15 cellular contexts compared by ENCODE assay signal in the genomic region with DNA sequence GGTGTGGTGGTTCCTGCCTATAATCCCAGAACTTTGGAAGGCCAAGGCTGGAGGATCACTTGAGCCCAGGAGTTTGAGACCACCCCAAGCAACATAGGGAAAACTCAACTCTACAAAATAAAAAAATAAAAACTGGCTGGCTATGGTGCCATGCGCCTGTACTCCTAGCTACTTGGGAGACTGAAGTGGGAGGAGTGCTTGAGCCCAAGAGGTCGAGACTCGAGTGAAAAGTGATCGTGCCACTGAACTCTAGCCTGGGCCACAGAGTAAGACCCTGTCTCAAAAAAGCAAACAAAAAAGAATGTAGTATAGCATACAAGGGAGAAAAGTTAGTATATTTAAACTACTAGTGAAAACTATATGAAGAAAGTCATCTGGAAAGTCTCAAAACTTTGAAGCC.
A peak's percentile ranks its signal among the peaks of the same experiment; 100 is the strongest.
DNase-seq lines count a peak whose midpoint lies in the region; ATAC-seq, FAIRE-seq and TF ChIP-seq lines count a peak whose summit lies in the region.
"Had no signal": no experiment of that assay in that cellular context is flagged by ENCODE, and none has a peak within 500 bp of the region (broad histone marks: within the 10 kb centered on the region; RNA-seq: fewer than 3 reads in every experiment).

No MANE protein-coding gene starts in this region.

- no peaks in the 10 kb centered on the region for H3K27me3 ChIP-seq in CD4-positive, alpha-beta T cell (ENCODE audit: control insufficient read depth, insufficient read depth, low read length)
- no peaks in the 10 kb centered on the region for H3K27me3 ChIP-seq in GM23338 (ENCODE audit: insufficient read depth)
- H3K27me3 ChIP-seq in K562 (ENCODE audit: control insufficient read depth in 2 of 2, insufficient read depth in 2 of 2, low read length in 2 of 2) = no peaks in the 10 kb centered on the region
- no peaks in the 10 kb centered on the region for H3K27me3 ChIP-seq in Caco-2 (replicated peaks; ENCODE audit: control insufficient read depth, insufficient read depth, low read length)
- H3K27me3 ChIP-seq: MG63 had no signal

- ATAC-seq in CD4-positive, alpha-beta T cell (ENCODE audit: poor library complexity) = no peak
- ATAC-seq in GM23338 (peak; percentile 37; the same call in 1 of the 3 replicates), K562 (peak; percentile 70)
- no peak for ATAC-seq in naive thymus-derived CD8-positive, alpha-beta T cell

- no peaks in the 10 kb centered on the region for H3K36me3 ChIP-seq in GM23338 (ENCODE audit: insufficient read depth)
- H3K36me3 ChIP-seq in K562 (ENCODE audit: control insufficient read depth, insufficient read depth, low read length) = peaks cover 29% of the 10 kb centered on the region; the same call in 2 of the 3 replicates
- peaks cover 2% of the 10 kb centered on the region; the same call in 1 of the 2 replicates for H3K36me3 ChIP-seq in Caco-2 (ENCODE audit: control insufficient read depth, insufficient read depth, low read length)

- POLR2A ChIA-PET in CD4-positive, alpha-beta T cell (lab: Charles Lee) = interaction anchor here (0.7 to 1.2 kb wide), 3 partner anchors 10 to 132 kb away, joined by 3 read pairs; partner anchors contain the start of gene TOMM20
- POLR2A ChIA-PET in K562 (lab: Yijun Ruan, JAX) = interaction anchor here (0.7 to 1.1 kb wide), 4 partner anchors 12 to 71 kb away, joined by 3 read pairs; no protein-coding TSS in a partner anchor
- POLR2A ChIA-PET in naive thymus-derived CD8-positive, alpha-beta T cell (lab: Charles Lee) = no interaction called here
- POLR2A ChIA-PET in Caco-2 (lab: Charles Lee) = no interaction called here

- H3K9me3 ChIP-seq in CD4-positive, alpha-beta T cell (ENCODE audit: control insufficient read depth, low read length) = no peaks in the 10 kb centered on the region
- H3K9me3 ChIP-seq in K562 (replicated peaks; ENCODE audit: control insufficient read depth, insufficient read depth, low read depth, low read length) (no peaks in the 10 kb centered on the region), Caco-2 (no peaks in the 10 kb centered on the region)
- H3K9me3 ChIP-seq: MG63 had no signal

- H4K20me1 ChIP-seq in GM23338 (replicated peaks; ENCODE audit: insufficient read depth) = peaks cover 30% of the 10 kb centered on the region
- H4K20me1 ChIP-seq in K562 (replicated peaks; ENCODE audit: control insufficient read depth, insufficient read depth, low read length) = no peaks in the 10 kb centered on the region

- no peaks in the 10 kb centered on the region for H3K27me3 Mint-ChIP-seq in CD4-positive, alpha-beta T cell
- H3K27me3 Mint-ChIP-seq in GM23338 (ENCODE audit: insufficient read depth, low read depth, poor library complexity) = peaks cover 6% of the 10 kb centered on the region
- no peaks in the 10 kb centered on the region for H3K27me3 Mint-ChIP-seq in naive thymus-derived CD8-positive, alpha-beta T cell
- no peaks in the 10 kb centered on the region for H3K27me3 Mint-ChIP-seq in Caco-2 (ENCODE audit: insufficient read depth, unreplicated experiment)

- H3K36me3 Mint-ChIP-seq in CD4-positive, alpha-beta T cell (ENCODE audit: low read depth) = peaks cover 32% of the 10 kb centered on the region
- H3K36me3 Mint-ChIP-seq in GM23338 (ENCODE audit: low read depth) = peaks cover 8% of the 10 kb centered on the region; the same call in 2 of the 3 replicates
- peaks cover 0 to 27% (median 3%) of the 10 kb centered on the region in 3 donors for H3K36me3 Mint-ChIP-seq in naive thymus-derived CD8-positive, alpha-beta T cell
- peaks cover 8% of the 10 kb centered on the region for H3K36me3 Mint-ChIP-seq in Caco-2 (ENCODE audit: insufficient read depth, unreplicated experiment)

- TF ChIP-seq POLR2A in K562 (conservative IDR thresholded peaks at IDR 0.05) = no peak

- TF ChIP-seq RAD21 in K562 (CRISPR knock-in tag; conservative IDR thresholded peaks at IDR 0.05 in 1 of 2, IDR thresholded peaks at IDR 0.05 in 1 of 2) = no peak

- no peaks in the 10 kb centered on the region for H3K9me2 ChIP-seq in GM23338 (ENCODE audit: insufficient read depth)

- no peak for TF ChIP-seq CTCF in CD4-positive, alpha-beta T cell (IDR thresholded peaks at IDR 0.05)
- TF ChIP-seq CTCF in GM23338 (conservative IDR thresholded peaks at IDR 0.05; ENCODE audit: low read depth in 2 of 2) = no peak
- no peak for TF ChIP-seq CTCF in K562 (IDR thresholded peaks at IDR 0.05 in 2 of 3, conservative IDR thresholded peaks at IDR 0.05 in 1 of 3; ENCODE audit: insufficient read depth in 2 of 3, low read depth in 1 of 3, low read length in 3 of 3)
- TF ChIP-seq CTCF in Caco-2 (IDR thresholded peaks at IDR 0.05; ENCODE audit: insufficient read depth in 1 of 2, low read depth in 1 of 2, low read length in 1 of 2, severe bottlenecking in 1 of 2, unreplicated experiment in 1 of 2) = no peak

- H3K4me3 ChIP-seq in GM23338 (no peak overlapping the region), K562 (no peak overlapping the region), Caco-2 (ENCODE audit: low read depth, low read length) (no peak overlapping the region)
- H3K4me3 ChIP-seq: MG63 had no signal

- FAIRE-seq in K562 (lab: Jason Lieb, UNC) = no peak

- no peak overlapping the region for H3K4me3 Mint-ChIP-seq in CD4-positive, alpha-beta T cell
- H3K4me3 Mint-ChIP-seq in GM23338 (no peak overlapping the region), Caco-2 (ENCODE audit: unreplicated experiment) (no peak overlapping the region)
- H3K4me3 Mint-ChIP-seq in naive thymus-derived CD8-positive, alpha-beta T cell = no peak overlapping the region

- H3K27ac ChIP-seq in CD4-positive, alpha-beta T cell (ENCODE audit: low read depth, low read length) = no peak overlapping the region
- H3K27ac ChIP-seq in GM23338 (ENCODE audit: low read depth) (no peak overlapping the region), K562 (ENCODE audit: extremely low read depth, low read depth, low read length) (no peak overlapping the region; the same call in 2 of the 3 replicates)

- H3K4me1 Mint-ChIP-seq in CD4-positive, alpha-beta T cell (ENCODE audit: low read depth) = peaks cover 84% of the 10 kb centered on the region
- H3K4me1 Mint-ChIP-seq in GM23338 (peaks cover 18% of the 10 kb centered on the region), Caco-2 (ENCODE audit: low read depth, unreplicated experiment) (no peaks in the 10 kb centered on the region)
- H3K4me1 Mint-ChIP-seq in naive thymus-derived CD8-positive, alpha-beta T cell = peaks cover 16 to 85% (median 59%) of the 10 kb centered on the region in 4 donors

- DNase-seq in CD4-positive, alpha-beta T cell = no peak
- DNase-seq in GM23338 (ENCODE audit: low spot score) = no peak
- DNase-seq in K562 (ENCODE audit: extremely low read depth in 1 of 4, low spot score in 3 of 4) = no peak
- DNase-seq in naive thymus-derived CD8-positive, alpha-beta T cell = no peak
- DNase-seq in T-helper 1 cell = no peak
- no peak for DNase-seq in NCI-H345 (lab: John Stamatoyannopoulos, UW)
- DNase-seq in Caco-2 = no peak
- DNase-seq: DMS153, EL, MG63, NCI-H1092 treated with DMSO at 0.1 percent for 48 hours, NCI-H1694 treated with DMSO at 0.1 percent for 48 hours, NCI-H2171 treated with DMSO at 0.1 percent for 48 hours, NCI-H510A had no signal

- H3K79me2 ChIP-seq in GM23338 (replicated peaks; ENCODE audit: insufficient read depth) (peaks cover 98% of the 10 kb centered on the region), K562 (ENCODE audit: control insufficient read depth, insufficient read depth, low read length) (peaks cover 66% of the 10 kb centered on the region)

- TF ChIP-seq EP300 in K562 (IDR thresholded peaks at IDR 0.05; ENCODE audit: low read length) = no peak

- CTCF ChIA-PET in CD4-positive, alpha-beta T cell (lab: Charles Lee) = interaction anchor here (1.4 kb wide), 2 partner anchors 8 to 81 kb away, joined by 3 to 4 read pairs; no protein-coding TSS in a partner anchor
- CTCF ChIA-PET in K562 (lab: Yijun Ruan, JAX; ENCODE audit: low intra/inter-chr PET ratio) = no interaction called here
- CTCF ChIA-PET in Caco-2 (lab: Charles Lee) = no interaction called here

- no peaks in the 10 kb centered on the region for H3F3A ChIP-seq in GM23338 (replicated peaks; ENCODE audit: low read depth)

- no peak overlapping the region for H3K4me2 ChIP-seq in GM23338
- H3K4me2 ChIP-seq in K562 (ENCODE audit: insufficient read depth, low read length) = no peak overlapping the region
- H3K4me2 ChIP-seq: KMS-11 had no signal

- WGBS in K562 (ENCODE audit: insufficient coverage, low coverage, missing lambda C conversion rate) = 60% methylated on average over 4 of the region's 4 CpGs

- H3K27ac Mint-ChIP-seq in CD4-positive, alpha-beta T cell = peak overlapping the region; percentile 24
- H3K27ac Mint-ChIP-seq in GM23338 = 0 out of 2 replicates have a peak overlapping the region, but pooled peaks have one; percentile 25
- H3K27ac Mint-ChIP-seq in naive thymus-derived CD8-positive, alpha-beta T cell = peak overlapping the region; percentile 38 to 81 (median 67)
- H3K27ac Mint-ChIP-seq in Caco-2 (ENCODE audit: unreplicated experiment) = no peak overlapping the region

- H3K9me3 Mint-ChIP-seq in CD4-positive, alpha-beta T cell = no peaks in the 10 kb centered on the region
- H3K9me3 Mint-ChIP-seq in GM23338 (no peaks in the 10 kb centered on the region), Caco-2 (ENCODE audit: unreplicated experiment) (no peaks in the 10 kb centered on the region)
- H3K9me3 Mint-ChIP-seq in naive thymus-derived CD8-positive, alpha-beta T cell = no peaks in the 10 kb centered on the region

- H3K9me1 ChIP-seq in K562 (ENCODE audit: control insufficient read depth, insufficient read depth, low read length) = no peaks in the 10 kb centered on the region

- H2AFZ ChIP-seq in GM23338 (no peak overlapping the region), K562 (ENCODE audit: low read depth, low read length) (no peak overlapping the region)

- intact Hi-C loops in CD4-positive, alpha-beta T cell (cut with DNase I, micrococcal nuclease) = no loop called here
- intact Hi-C loops in K562 (cut with micrococcal nuclease) = no loop called here
- intact Hi-C loops in Caco-2 (cut with micrococcal nuclease; ENCODE audit: unreplicated experiment) = no loop called here

- no TSS peak for BruUV-seq in K562 (replicated peaks; lab: Mats Ljungman, UMichigan)
- no TSS peak for BruUV-seq in Caco-2 (replicated peaks; lab: Mats Ljungman, UMichigan)

- H3K4me1 ChIP-seq in GM23338 (ENCODE audit: insufficient read depth) (peaks cover 21% of the 10 kb centered on the region), K562 (replicated peaks in 1 of 2; ENCODE audit: control insufficient read depth in 2 of 2, insufficient read depth in 2 of 2, low read length in 2 of 2) (no peaks in the 10 kb centered on the region), Caco-2 (no peaks in the 10 kb centered on the region)

- H3K9ac ChIP-seq in K562 (ENCODE audit: insufficient read depth in 1 of 2, low read depth in 2 of 2, low read length in 2 of 2) = no peak overlapping the region
- H3K9ac ChIP-seq: KMS-11 had no signal

- in situ Hi-C loops in K562 (cut with MboI) = no loop called here

TF ChIP-seq in GM23338, 12 proteins besides CTCF, POLR2A, EP300 and RAD21 (continues in another document):
- no peak for TF ChIP-seq EZH2 (IDR thresholded peaks at IDR 0.05; ENCODE audit: low read depth, unreplicated experiment)

TF ChIP-seq in K562, 482 proteins besides CTCF, POLR2A, EP300 and RAD21 (continues in another document):
- TF ChIP-seq HDAC1 (IDR thresholded peaks at IDR 0.05) = no peak

Comparison
In these comparisons a context has a peak if more than half of its experiments do, and no peak if none do; other contexts are left out.
1. ATAC-seq: peak in GM23338 (single experiment) and K562 (single experiment); none in CD4-positive, alpha-beta T cell (single experiment) and naive thymus-derived CD8-positive, alpha-beta T cell (0 of 2).
2. POLR2A ChIA-PET loops: an anchor here in CD4-positive, alpha-beta T cell (0.7 to 1.2 kb wide) and K562 (0.7 to 1.1 kb wide); none called in naive thymus-derived CD8-positive, alpha-beta T cell and Caco-2.